33 cellular contexts compared by ENCODE assay signal in genomic region chr12:52341066-52341580, GRCh38. TPM values are rescaled to one million over a fixed set of nuclear protein-coding genes. Genes with fewer than 3 reads are reported as not detected.
"Had no signal": no experiment of that assay in that cellular context is flagged by ENCODE, and none has a peak within 500 bp of the region (broad histone marks: within the 10 kb centered on the region; RNA-seq: fewer than 3 reads in every experiment).

No MANE protein-coding gene starts in this region.

- H3K27ac ChIP-seq: brain microvascular endothelial cell, esophagus muscularis mucosa, foreskin keratinocyte, gastrocnemius medialis had no signal

- H3K27me3 ChIP-seq: foreskin keratinocyte had no signal

- H3K27ac Mint-ChIP-seq: activated CD4-positive, alpha-beta memory T cell treated with anti-CD3 and anti-CD28 coated beads for 36 hours; activated CD4-positive, alpha-beta T cell treated with anti-CD3 and anti-CD28 coated beads for 36 hours; activated CD4-positive, alpha-beta T cell treated with anti-CD3 and anti-CD28 coated beads, Interleukin-2, amount 10 ng/mL, durations not matched to agents 24 days and 14 days; activated CD8-positive, alpha-beta memory T cell treated with anti-CD3 and anti-CD28 coated beads, Interleukin-2, amount 10 ng/mL, durations not matched to agents 7 days and 5 days; activated CD8-positive, alpha-beta T cell treated with anti-CD3 and anti-CD28 coated beads, Interleukin-2, amount 10 ng/mL, durations not matched to agents 7 days and 5 days; activated naive CD4-positive, alpha-beta T cell treated with anti-CD3 and anti-CD28 coated beads for 36 hours; activated naive CD4-positive, alpha-beta T cell treated with anti-CD3 and anti-CD28 coated beads, Interleukin-2, amount 50 U/mL, for 72 hours; activated naive CD8-positive, alpha-beta T cell treated with anti-CD3 and anti-CD28 coated beads, Interleukin-2, amount 10 ng/mL, durations not matched to agents 7 days and 5 days; activated T-helper 1 cell treated with anti-CD3 and anti-CD28 coated beads, Interleukin-12 subunit alpha, Interleukin-12 subunit beta, Interleukin-2, Interleukin-4 antibody, amounts not matched to agents 30 ng/mL and 10 ng/mL and 1 ng/mL, durations not matched to agents 14 hours and 24 hours and 36 hours; activated T-helper 2 cell treated with anti-CD3 and anti-CD28 coated beads, Interferon-gamma antibody, Interleukin-2, Interleukin-4, amounts not matched to agents 10 μg/mL and 5 μg/mL and 100 μg/mL, durations not matched to agents 14 hours and 24 hours and 36 hours; effector memory CD8-positive, alpha-beta T cell had no signal

- ATAC-seq: activated CD4-positive, alpha-beta T cell treated with anti-CD3 and anti-CD28 coated beads for 36 hours; activated CD8-positive, alpha-beta memory T cell treated with anti-CD3 and anti-CD28 coated beads, Interleukin-2, amount 10 ng/mL, durations not matched to agents 7 days and 5 days; activated CD8-positive, alpha-beta T cell treated with anti-CD3 and anti-CD28 coated beads, Interleukin-2, amount 10 ng/mL, durations not matched to agents 7 days and 5 days; activated naive CD4-positive, alpha-beta T cell treated with anti-CD3 and anti-CD28 coated beads, Interleukin-2, amount 50 U/mL, for 72 hours; effector memory CD8-positive, alpha-beta T cell; foreskin keratinocyte; gastrocnemius medialis had no signal

- H3K9me3 Mint-ChIP-seq: activated CD4-positive, alpha-beta memory T cell treated with anti-CD3 and anti-CD28 coated beads for 36 hours; activated CD4-positive, alpha-beta T cell treated with anti-CD3 and anti-CD28 coated beads, Interleukin-2, amount 10 ng/mL, durations not matched to agents 24 days and 14 days; activated T-helper 1 cell treated with anti-CD3 and anti-CD28 coated beads, Interleukin-12 subunit alpha, Interleukin-12 subunit beta, Interleukin-2, Interleukin-4 antibody, amounts not matched to agents 30 ng/mL and 10 ng/mL and 1 ng/mL, durations not matched to agents 14 hours and 24 hours and 36 hours; effector memory CD8-positive, alpha-beta T cell had no signal

- H3K4me3 ChIP-seq: esophagus muscularis mucosa, gastrocnemius medialis had no signal

- H3K4me1 ChIP-seq: esophagus muscularis mucosa, gastrocnemius medialis had no signal

- H3K36me3 Mint-ChIP-seq: activated CD4-positive, alpha-beta memory T cell treated with anti-CD3 and anti-CD28 coated beads for 36 hours; activated naive CD4-positive, alpha-beta T cell treated with anti-CD3 and anti-CD28 coated beads, Interleukin-2, amount 50 U/mL, for 72 hours had no signal

- H3K36me3 ChIP-seq: brain microvascular endothelial cell, esophagus muscularis mucosa, gastrocnemius medialis had no signal

- H3K4me3 Mint-ChIP-seq: activated CD4-positive, alpha-beta memory T cell treated with anti-CD3 and anti-CD28 coated beads for 36 hours; activated CD4-positive, alpha-beta T cell treated with anti-CD3 and anti-CD28 coated beads for 36 hours; activated CD4-positive, alpha-beta T cell treated with anti-CD3 and anti-CD28 coated beads, Interleukin-2, amount 10 ng/mL, durations not matched to agents 24 days and 14 days; activated CD8-positive, alpha-beta memory T cell treated with anti-CD3 and anti-CD28 coated beads, Interleukin-2, amount 10 ng/mL, durations not matched to agents 7 days and 5 days; activated CD8-positive, alpha-beta T cell treated with anti-CD3 and anti-CD28 coated beads, Interleukin-2, amount 10 ng/mL, durations not matched to agents 7 days and 5 days; activated naive CD4-positive, alpha-beta T cell treated with anti-CD3 and anti-CD28 coated beads for 36 hours; activated naive CD8-positive, alpha-beta T cell treated with anti-CD3 and anti-CD28 coated beads, Interleukin-2, amount 10 ng/mL, durations not matched to agents 7 days and 5 days; activated T-helper 1 cell treated with anti-CD3 and anti-CD28 coated beads, Interleukin-12 subunit alpha, Interleukin-12 subunit beta, Interleukin-2, Interleukin-4 antibody, amounts not matched to agents 30 ng/mL and 10 ng/mL and 1 ng/mL, durations not matched to agents 14 hours and 24 hours and 36 hours; effector memory CD8-positive, alpha-beta T cell had no signal

- DNase-seq: activated CD4-positive, alpha-beta memory T cell treated with anti-CD3 and anti-CD28 coated beads for 36 hours; activated CD4-positive, alpha-beta T cell treated with anti-CD3 and anti-CD28 coated beads for 36 hours; activated CD4-positive, alpha-beta T cell treated with anti-CD3 and anti-CD28 coated beads, Interleukin-2, amount 10 ng/mL, durations not matched to agents 24 days and 14 days; activated CD4-positive, CD25-positive, alpha-beta regulatory T cell; activated CD4-positive, CD25-positive, alpha-beta regulatory T cell treated with anti-CD3 and anti-CD28 coated beads, Interleukin-2, amount 50 U/mL, for 72 hours; activated CD8-positive, alpha-beta memory T cell treated with anti-CD3 and anti-CD28 coated beads, Interleukin-2, amount 10 ng/mL, durations not matched to agents 7 days and 5 days; activated CD8-positive, alpha-beta memory T cell treated with anti-CD3 and anti-CD28 coated beads, Interleukin-2, amount 50 U/mL, for 4 hours; activated CD8-positive, alpha-beta T cell treated with anti-CD3 and anti-CD28 coated beads, Interleukin-2, amount 10 ng/mL, durations not matched to agents 7 days and 5 days; activated gamma-delta T cell treated with Interleukin-2 at 50 U/mL for 16 hours; activated naive CD4-positive, alpha-beta T cell treated with anti-CD3 and anti-CD28 coated beads for 36 hours; activated naive CD8-positive, alpha-beta T cell treated with anti-CD3 and anti-CD28 coated beads, Interleukin-2, amount 10 ng/mL, durations not matched to agents 7 days and 5 days; activated T-cell treated with anti-CD3 and anti-CD28 coated beads, Interleukin-2, amount 50 U/mL, for 1 hour; activated T-cell treated with anti-CD3 and anti-CD28 coated beads, Interleukin-2, amount 50 U/mL, for 48 hours; brain microvascular endothelial cell; caudate nucleus; cortex of kidney; dermis blood vessel endothelial cell; effector CD4-positive, alpha-beta T cell; effector memory CD8-positive, alpha-beta T cell; erythroblast; foreskin keratinocyte; glutamatergic neuron; T-helper 2 cell had no signal

RNA-seq across cellular contexts. Expression of gene KRT83, which starts 19.9 kb away (rescaled TPM):
- total RNA-seq: activated CD4-positive, alpha-beta memory T cell treated with anti-CD3 and anti-CD28 coated beads for 36 hours; activated CD4-positive, alpha-beta T cell treated with anti-CD3 and anti-CD28 coated beads for 36 hours; activated CD4-positive, alpha-beta T cell treated with anti-CD3 and anti-CD28 coated beads, Interleukin-2, amount 10 ng/mL, durations not matched to agents 24 days and 14 days; activated CD8-positive, alpha-beta memory T cell treated with anti-CD3 and anti-CD28 coated beads for 36 hours; activated CD8-positive, alpha-beta memory T cell treated with anti-CD3 and anti-CD28 coated beads, Interleukin-2, amount 10 ng/mL, durations not matched to agents 7 days and 5 days; activated CD8-positive, alpha-beta T cell treated with anti-CD3 and anti-CD28 coated beads, Interleukin-2, amount 10 ng/mL, durations not matched to agents 7 days and 5 days; activated naive CD4-positive, alpha-beta T cell treated with anti-CD3 and anti-CD28 coated beads for 36 hours; activated naive CD4-positive, alpha-beta T cell treated with anti-CD3 and anti-CD28 coated beads, Interleukin-2, amount 50 U/mL, for 72 hours; activated naive CD8-positive, alpha-beta T cell treated with anti-CD3 and anti-CD28 coated beads, Interleukin-2, amount 10 ng/mL, durations not matched to agents 7 days and 5 days; activated T-helper 1 cell treated with anti-CD3 and anti-CD28 coated beads, Interleukin-12 subunit alpha, Interleukin-12 subunit beta, Interleukin-2, Interleukin-4 antibody, amounts not matched to agents 30 ng/mL and 10 ng/mL and 1 ng/mL, durations not matched to agents 14 hours and 24 hours and 36 hours; activated T-helper 2 cell treated with anti-CD3 and anti-CD28 coated beads, Interferon-gamma antibody, Interleukin-2, Interleukin-4, amounts not matched to agents 10 μg/mL and 5 μg/mL and 100 μg/mL, durations not matched to agents 14 hours and 24 hours and 36 hours; astrocyte; bronchial epithelial cell; chondrocyte; dermis blood vessel endothelial cell; esophagus muscularis mucosa; foreskin keratinocyte; T-helper 1 cell treated with Interleukin-12 subunit alpha and Interleukin-12 subunit beta and Interleukin-4 antibody, amounts not matched to agents 30 ng/mL and 1 ng/mL, for 36 hours had no signal
- polyA plus RNA-seq: foreskin keratinocyte had no signal

RNA-seq across cellular contexts. Expression of gene KRT85, which starts 26.2 kb away (rescaled TPM):
- total RNA-seq: activated CD4-positive, alpha-beta memory T cell treated with anti-CD3 and anti-CD28 coated beads for 36 hours; activated CD4-positive, alpha-beta T cell treated with anti-CD3 and anti-CD28 coated beads for 36 hours; activated CD4-positive, alpha-beta T cell treated with anti-CD3 and anti-CD28 coated beads, Interleukin-2, amount 10 ng/mL, durations not matched to agents 24 days and 14 days; activated CD8-positive, alpha-beta memory T cell treated with anti-CD3 and anti-CD28 coated beads for 36 hours; activated CD8-positive, alpha-beta memory T cell treated with anti-CD3 and anti-CD28 coated beads, Interleukin-2, amount 10 ng/mL, durations not matched to agents 7 days and 5 days; activated CD8-positive, alpha-beta T cell treated with anti-CD3 and anti-CD28 coated beads, Interleukin-2, amount 10 ng/mL, durations not matched to agents 7 days and 5 days; activated naive CD4-positive, alpha-beta T cell treated with anti-CD3 and anti-CD28 coated beads for 36 hours; activated naive CD4-positive, alpha-beta T cell treated with anti-CD3 and anti-CD28 coated beads, Interleukin-2, amount 50 U/mL, for 72 hours; activated naive CD8-positive, alpha-beta T cell treated with anti-CD3 and anti-CD28 coated beads, Interleukin-2, amount 10 ng/mL, durations not matched to agents 7 days and 5 days; activated T-helper 1 cell treated with anti-CD3 and anti-CD28 coated beads, Interleukin-12 subunit alpha, Interleukin-12 subunit beta, Interleukin-2, Interleukin-4 antibody, amounts not matched to agents 30 ng/mL and 10 ng/mL and 1 ng/mL, durations not matched to agents 14 hours and 24 hours and 36 hours; activated T-helper 2 cell treated with anti-CD3 and anti-CD28 coated beads, Interferon-gamma antibody, Interleukin-2, Interleukin-4, amounts not matched to agents 10 μg/mL and 5 μg/mL and 100 μg/mL, durations not matched to agents 14 hours and 24 hours and 36 hours; astrocyte; bronchial epithelial cell; chondrocyte; dermis blood vessel endothelial cell; esophagus muscularis mucosa; foreskin keratinocyte; gastrocnemius medialis; T-helper 1 cell treated with Interleukin-12 subunit alpha and Interleukin-12 subunit beta and Interleukin-4 antibody, amounts not matched to agents 30 ng/mL and 1 ng/mL, for 36 hours had no signal
- polyA plus RNA-seq: foreskin keratinocyte had no signal

RNA-seq across cellular contexts. Expression of gene KRT84, which starts 44.3 kb away (rescaled TPM):
- total RNA-seq: activated CD4-positive, alpha-beta memory T cell treated with anti-CD3 and anti-CD28 coated beads for 36 hours; activated CD4-positive, alpha-beta T cell treated with anti-CD3 and anti-CD28 coated beads for 36 hours; activated CD4-positive, alpha-beta T cell treated with anti-CD3 and anti-CD28 coated beads, Interleukin-2, amount 10 ng/mL, durations not matched to agents 24 days and 14 days; activated CD8-positive, alpha-beta memory T cell treated with anti-CD3 and anti-CD28 coated beads for 36 hours; activated CD8-positive, alpha-beta memory T cell treated with anti-CD3 and anti-CD28 coated beads, Interleukin-2, amount 10 ng/mL, durations not matched to agents 7 days and 5 days; activated CD8-positive, alpha-beta T cell treated with anti-CD3 and anti-CD28 coated beads, Interleukin-2, amount 10 ng/mL, durations not matched to agents 7 days and 5 days; activated naive CD4-positive, alpha-beta T cell treated with anti-CD3 and anti-CD28 coated beads for 36 hours; activated naive CD4-positive, alpha-beta T cell treated with anti-CD3 and anti-CD28 coated beads, Interleukin-2, amount 50 U/mL, for 72 hours; activated naive CD8-positive, alpha-beta T cell treated with anti-CD3 and anti-CD28 coated beads, Interleukin-2, amount 10 ng/mL, durations not matched to agents 7 days and 5 days; activated T-helper 1 cell treated with anti-CD3 and anti-CD28 coated beads, Interleukin-12 subunit alpha, Interleukin-12 subunit beta, Interleukin-2, Interleukin-4 antibody, amounts not matched to agents 30 ng/mL and 10 ng/mL and 1 ng/mL, durations not matched to agents 14 hours and 24 hours and 36 hours; activated T-helper 2 cell treated with anti-CD3 and anti-CD28 coated beads, Interferon-gamma antibody, Interleukin-2, Interleukin-4, amounts not matched to agents 10 μg/mL and 5 μg/mL and 100 μg/mL, durations not matched to agents 14 hours and 24 hours and 36 hours; astrocyte; bronchial epithelial cell; chondrocyte; dermis blood vessel endothelial cell; esophagus muscularis mucosa; foreskin keratinocyte; gastrocnemius medialis; T-helper 1 cell treated with Interleukin-12 subunit alpha and Interleukin-12 subunit beta and Interleukin-4 antibody, amounts not matched to agents 30 ng/mL and 1 ng/mL, for 36 hours had no signal
- polyA plus RNA-seq: foreskin keratinocyte had no signal

RNA-seq across cellular contexts. Expression of gene KRT81, which starts 49.8 kb away (rescaled TPM):
- total RNA-seq: activated CD4-positive, alpha-beta memory T cell treated with anti-CD3 and anti-CD28 coated beads for 36 hours; activated CD4-positive, alpha-beta T cell treated with anti-CD3 and anti-CD28 coated beads for 36 hours; activated CD4-positive, alpha-beta T cell treated with anti-CD3 and anti-CD28 coated beads, Interleukin-2, amount 10 ng/mL, durations not matched to agents 24 days and 14 days; activated CD8-positive, alpha-beta memory T cell treated with anti-CD3 and anti-CD28 coated beads for 36 hours; activated naive CD4-positive, alpha-beta T cell treated with anti-CD3 and anti-CD28 coated beads for 36 hours; activated naive CD4-positive, alpha-beta T cell treated with anti-CD3 and anti-CD28 coated beads, Interleukin-2, amount 50 U/mL, for 72 hours; activated naive CD8-positive, alpha-beta T cell treated with anti-CD3 and anti-CD28 coated beads, Interleukin-2, amount 10 ng/mL, durations not matched to agents 7 days and 5 days; activated T-helper 1 cell treated with anti-CD3 and anti-CD28 coated beads, Interleukin-12 subunit alpha, Interleukin-12 subunit beta, Interleukin-2, Interleukin-4 antibody, amounts not matched to agents 30 ng/mL and 10 ng/mL and 1 ng/mL, durations not matched to agents 14 hours and 24 hours and 36 hours; activated T-helper 2 cell treated with anti-CD3 and anti-CD28 coated beads, Interferon-gamma antibody, Interleukin-2, Interleukin-4, amounts not matched to agents 10 μg/mL and 5 μg/mL and 100 μg/mL, durations not matched to agents 14 hours and 24 hours and 36 hours; dermis blood vessel endothelial cell; foreskin keratinocyte; gastrocnemius medialis; T-helper 1 cell treated with Interleukin-12 subunit alpha and Interleukin-12 subunit beta and Interleukin-4 antibody, amounts not matched to agents 30 ng/mL and 1 ng/mL, for 36 hours had no signal
